24 cellular contexts compared by ENCODE assay signal in the genomic region with DNA sequence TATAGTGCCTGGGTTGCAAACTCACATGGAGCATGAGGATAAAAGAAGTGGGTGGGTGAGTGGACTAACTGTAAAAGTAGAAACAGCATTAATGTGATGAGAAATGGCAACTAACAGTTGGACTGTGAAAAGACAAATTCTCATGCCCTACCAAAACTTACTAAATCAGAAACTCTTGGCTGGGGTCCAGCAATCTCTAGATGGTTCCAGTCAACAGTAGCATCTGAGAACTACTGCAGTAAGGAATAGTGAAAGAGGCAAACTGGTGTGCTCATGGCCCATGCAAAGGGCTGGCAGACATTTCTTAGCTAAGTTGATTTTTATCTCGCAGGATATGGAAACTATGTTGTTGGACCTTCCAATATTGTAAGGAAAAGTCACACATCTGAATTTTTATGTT.
"Had no signal": no experiment of that assay in that cellular context is flagged by ENCODE, and none has a peak within 500 bp of the region (broad histone marks: within the 10 kb centered on the region; RNA-seq: fewer than 3 reads in every experiment).

No MANE protein-coding gene starts in this region.

- H3K9me3 ChIP-seq: neutrophil, ovary, prostate gland, testis, upper lobe of left lung had no signal

- H3K27me3 ChIP-seq: cardiac muscle cell, heart right ventricle, neutrophil, ovary, right atrium auricular region, spleen, testis, upper lobe of left lung had no signal

- DNase-seq: activated CD4-positive, alpha-beta T cell treated with anti-CD3 and anti-CD28 coated beads, Interleukin-2, amount 10 ng/mL, durations not matched to agents 24 days and 14 days; activated CD8-positive, alpha-beta T cell treated with anti-CD3 and anti-CD28 coated beads, Interleukin-2, amount 10 ng/mL, durations not matched to agents 7 days and 5 days; activated gamma-delta T cell treated with Interleukin-2 at 50 U/mL for 16 hours; body of pancreas; cortex of kidney; endodermal cell; heart right ventricle; kidney; lower lobe of right lung; naive thymus-derived CD8-positive, alpha-beta T cell; ovary; spleen; stimulated activated CD4-positive, alpha-beta T cell treated with anti-CD3 and anti-CD28 coated beads, Interleukin-4, amount 100 ng/mL, for 1 hour; T-helper 2 cell; testis; upper lobe of left lung had no signal

- H3K4me1 Mint-ChIP-seq: endodermal cell had no signal

- H3K36me3 ChIP-seq: cardiac muscle cell, heart right ventricle, lower lobe of right lung, neutrophil, ovary, prostate gland, right atrium auricular region, spleen, upper lobe of left lung had no signal

- H3K27ac Mint-ChIP-seq: activated CD4-positive, alpha-beta T cell treated with anti-CD3 and anti-CD28 coated beads, Interleukin-2, amount 10 ng/mL, durations not matched to agents 24 days and 14 days; activated CD8-positive, alpha-beta T cell treated with anti-CD3 and anti-CD28 coated beads, Interleukin-2, amount 10 ng/mL, durations not matched to agents 7 days and 5 days; activated naive CD4-positive, alpha-beta T cell treated with anti-CD3 and anti-CD28 coated beads, Interleukin-2, amount 50 U/mL, for 24 hours; activated T-helper 1 cell treated with anti-CD3 and anti-CD28 coated beads, Interleukin-12 subunit alpha, Interleukin-12 subunit beta, Interleukin-2, Interleukin-4 antibody, amounts not matched to agents 30 ng/mL and 10 ng/mL and 1 ng/mL, durations not matched to agents 14 hours and 24 hours and 36 hours; endodermal cell had no signal

- H3K4me3 ChIP-seq: body of pancreas, cardiac muscle cell, heart right ventricle, lower lobe of right lung, ovary, prostate gland, right atrium auricular region, spleen, testis, upper lobe of left lung had no signal

- H3K9me3 Mint-ChIP-seq: endodermal cell had no signal

- ATAC-seq: activated CD4-positive, CD25-positive, alpha-beta regulatory T cell treated with anti-CD3 and anti-CD28 coated beads, Interleukin-2, amount 50 U/mL, for 24 hours; activated CD8-positive, alpha-beta T cell treated with anti-CD3 and anti-CD28 coated beads, Interleukin-2, amount 10 ng/mL, durations not matched to agents 7 days and 5 days; body of pancreas; heart right ventricle; left lobe of liver; lower lobe of right lung; naive thymus-derived CD8-positive, alpha-beta T cell had no signal

- H3K27me3 Mint-ChIP-seq: activated naive CD4-positive, alpha-beta T cell treated with anti-CD3 and anti-CD28 coated beads, Interleukin-2, amount 50 U/mL, for 24 hours; naive thymus-derived CD8-positive, alpha-beta T cell had no signal

- H3K4me1 ChIP-seq: body of pancreas, lower lobe of right lung, prostate gland, right atrium auricular region, testis had no signal

- H3K4me3 Mint-ChIP-seq: activated CD4-positive, alpha-beta T cell treated with anti-CD3 and anti-CD28 coated beads, Interleukin-2, amount 10 ng/mL, durations not matched to agents 24 days and 14 days; activated CD8-positive, alpha-beta T cell treated with anti-CD3 and anti-CD28 coated beads, Interleukin-2, amount 10 ng/mL, durations not matched to agents 7 days and 5 days; activated naive CD4-positive, alpha-beta T cell treated with anti-CD3 and anti-CD28 coated beads, Interleukin-2, amount 50 U/mL, for 24 hours; activated T-helper 1 cell treated with anti-CD3 and anti-CD28 coated beads, Interleukin-12 subunit alpha, Interleukin-12 subunit beta, Interleukin-2, Interleukin-4 antibody, amounts not matched to agents 30 ng/mL and 10 ng/mL and 1 ng/mL, durations not matched to agents 14 hours and 24 hours and 36 hours; endodermal cell; naive thymus-derived CD8-positive, alpha-beta T cell had no signal
